Comparison of ENCODE assay signal across 38 cellular contexts in the genomic region with DNA sequence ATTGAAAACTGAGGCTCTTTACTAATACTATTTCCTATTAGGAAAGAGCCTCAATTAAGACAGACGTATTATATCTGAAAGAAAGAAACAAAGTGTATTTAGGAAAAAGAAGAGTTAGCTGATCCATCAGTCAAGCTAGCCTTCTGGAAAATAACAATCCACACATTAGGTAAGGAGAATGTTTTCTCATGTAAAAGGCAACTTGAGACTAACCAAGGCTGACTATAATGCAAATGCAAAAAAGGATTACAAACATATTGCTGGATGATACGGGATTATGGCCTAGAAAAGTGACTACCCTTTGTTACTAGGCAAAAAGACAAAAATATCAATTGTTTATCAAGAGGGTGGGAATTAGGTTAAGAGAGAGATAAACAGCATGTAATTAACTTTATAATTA.
"Had no signal": no experiment of that assay in that cellular context is flagged by ENCODE, and none has a peak within 500 bp of the region (broad histone marks: within the 10 kb centered on the region; RNA-seq: fewer than 3 reads in every experiment).

No MANE protein-coding gene starts in this region.

- H3K9me3 ChIP-seq: adrenal gland, body of pancreas, breast epithelium, colonic mucosa, esophagus muscularis mucosa, gastrocnemius medialis, heart right ventricle had no signal

- H3K27ac ChIP-seq: adrenal gland, body of pancreas, breast epithelium, cardiac muscle cell, colonic mucosa, esophagus muscularis mucosa, foreskin keratinocyte, gastrocnemius medialis, heart right ventricle, hepatocyte, WERI-Rb-1 had no signal

- H3K36me3 ChIP-seq: adrenal gland, breast epithelium, cardiac muscle cell, colonic mucosa, esophagus muscularis mucosa, gastrocnemius medialis, heart right ventricle, WERI-Rb-1 had no signal

- H3K4me3 ChIP-seq: adrenal gland, body of pancreas, breast epithelium, cardiac muscle cell, colonic mucosa, esophagus muscularis mucosa, gastrocnemius medialis, heart right ventricle, hepatocyte had no signal

- H3K27me3 Mint-ChIP-seq: activated CD4-positive, alpha-beta memory T cell treated with anti-CD3 and anti-CD28 coated beads for 36 hours; activated CD4-positive, alpha-beta T cell treated with anti-CD3 and anti-CD28 coated beads for 36 hours; activated CD4-positive, alpha-beta T cell treated with anti-CD3 and anti-CD28 coated beads, Interleukin-2, amount 10 ng/mL, durations not matched to agents 24 days and 14 days; activated CD8-positive, alpha-beta memory T cell treated with anti-CD3 and anti-CD28 coated beads, Interleukin-2, amount 10 ng/mL, durations not matched to agents 7 days and 5 days; activated naive CD4-positive, alpha-beta T cell treated with anti-CD3 and anti-CD28 coated beads, Interleukin-2, amount 50 U/mL, for 24 hours; activated naive CD8-positive, alpha-beta T cell treated with anti-CD3 and anti-CD28 coated beads for 36 hours; activated naive CD8-positive, alpha-beta T cell treated with anti-CD3 and anti-CD28 coated beads, Interleukin-2, amount 50 U/mL, for 24 hours; T-helper 17 cell had no signal

- H3K4me1 Mint-ChIP-seq: activated CD4-positive, alpha-beta T cell treated with anti-CD3 and anti-CD28 coated beads for 36 hours; activated CD4-positive, alpha-beta T cell treated with anti-CD3 and anti-CD28 coated beads, Interleukin-2, amount 10 ng/mL, durations not matched to agents 24 days and 14 days; activated CD8-positive, alpha-beta memory T cell treated with anti-CD3 and anti-CD28 coated beads, Interleukin-2, amount 10 ng/mL, durations not matched to agents 7 days and 5 days; activated naive CD4-positive, alpha-beta T cell treated with anti-CD3 and anti-CD28 coated beads, Interleukin-2, amount 50 U/mL, for 24 hours; activated naive CD8-positive, alpha-beta T cell treated with anti-CD3 and anti-CD28 coated beads for 36 hours; activated naive CD8-positive, alpha-beta T cell treated with anti-CD3 and anti-CD28 coated beads, Interleukin-2, amount 50 U/mL, for 24 hours; T-helper 17 cell had no signal

- H3K4me1 ChIP-seq: adrenal gland, body of pancreas, breast epithelium, colonic mucosa, esophagus muscularis mucosa, foreskin keratinocyte, gastrocnemius medialis, heart right ventricle had no signal

- H3K36me3 Mint-ChIP-seq: activated CD4-positive, alpha-beta memory T cell treated with anti-CD3 and anti-CD28 coated beads for 36 hours; activated CD8-positive, alpha-beta memory T cell treated with anti-CD3 and anti-CD28 coated beads, Interleukin-2, amount 10 ng/mL, durations not matched to agents 7 days and 5 days; activated naive CD4-positive, alpha-beta T cell treated with anti-CD3 and anti-CD28 coated beads, Interleukin-2, amount 50 U/mL, for 24 hours; activated naive CD8-positive, alpha-beta T cell treated with anti-CD3 and anti-CD28 coated beads for 36 hours had no signal

- ATAC-seq: activated CD4-positive, alpha-beta T cell treated with anti-CD3 and anti-CD28 coated beads for 36 hours; activated CD8-positive, alpha-beta memory T cell treated with anti-CD3 and anti-CD28 coated beads, Interleukin-2, amount 10 ng/mL, durations not matched to agents 7 days and 5 days; activated CD8-positive, alpha-beta T cell treated with anti-CD3 and anti-CD28 coated beads, Interleukin-2, amount 10 ng/mL, durations not matched to agents 7 days and 5 days; activated naive CD8-positive, alpha-beta T cell treated with anti-CD3 and anti-CD28 coated beads, Interleukin-2, amount 50 U/mL, for 24 hours; body of pancreas; foreskin keratinocyte; gastrocnemius medialis; heart right ventricle; T-helper 17 cell had no signal

- DNase-seq: activated CD4-positive, alpha-beta memory T cell treated with anti-CD3 and anti-CD28 coated beads for 36 hours; activated CD4-positive, alpha-beta T cell treated with anti-CD3 and anti-CD28 coated beads for 36 hours; activated CD4-positive, alpha-beta T cell treated with anti-CD3 and anti-CD28 coated beads, Interleukin-2, amount 10 ng/mL, durations not matched to agents 24 days and 14 days; activated CD4-positive, CD25-positive, alpha-beta regulatory T cell; activated CD4-positive, CD25-positive, alpha-beta regulatory T cell treated with anti-CD3 and anti-CD28 coated beads, Interleukin-2, amount 50 U/mL, for 72 hours; activated CD8-positive, alpha-beta memory T cell treated with anti-CD3 and anti-CD28 coated beads, Interleukin-2, amount 10 ng/mL, durations not matched to agents 7 days and 5 days; activated CD8-positive, alpha-beta memory T cell treated with anti-CD3 and anti-CD28 coated beads, Interleukin-2, amount 50 U/mL, for 4 hours; activated CD8-positive, alpha-beta T cell treated with anti-CD3 and anti-CD28 coated beads, Interleukin-2, amount 10 ng/mL, durations not matched to agents 7 days and 5 days; activated effector memory CD4-positive, alpha-beta T cell treated with anti-CD3 and anti-CD28 coated beads, Interleukin-2, amount 50 U/mL, for 16 hours; activated naive CD4-positive, alpha-beta T cell treated with anti-CD3 and anti-CD28 coated beads for 36 hours; activated naive CD8-positive, alpha-beta T cell treated with anti-CD3 and anti-CD28 coated beads for 36 hours; activated naive CD8-positive, alpha-beta T cell treated with anti-CD3 and anti-CD28 coated beads, Interleukin-2, amount 50 U/mL, for 24 hours; activated T-cell treated with anti-CD3 and anti-CD28 coated beads, Interleukin-2, amount 50 U/mL, for 1 hour; activated T-cell treated with anti-CD3 and anti-CD28 coated beads, Interleukin-2, amount 50 U/mL, for 48 hours; adrenal gland; amygdala; aorta; body of pancreas; central memory CD4-positive, alpha-beta T cell; cerebellar nuclear complex; colonic mucosa; effector memory CD4-positive, alpha-beta T cell; erythroblast; foreskin keratinocyte; gastrocnemius medialis; glutamatergic neuron; heart right ventricle; T-helper 17 cell; T1000; WERI-Rb-1 had no signal

- H3K4me3 Mint-ChIP-seq: activated CD4-positive, alpha-beta memory T cell treated with anti-CD3 and anti-CD28 coated beads for 36 hours; activated CD4-positive, alpha-beta T cell treated with anti-CD3 and anti-CD28 coated beads for 36 hours; activated CD4-positive, alpha-beta T cell treated with anti-CD3 and anti-CD28 coated beads, Interleukin-2, amount 10 ng/mL, durations not matched to agents 24 days and 14 days; activated CD8-positive, alpha-beta memory T cell treated with anti-CD3 and anti-CD28 coated beads, Interleukin-2, amount 10 ng/mL, durations not matched to agents 7 days and 5 days; activated CD8-positive, alpha-beta T cell treated with anti-CD3 and anti-CD28 coated beads, Interleukin-2, amount 10 ng/mL, durations not matched to agents 7 days and 5 days; activated naive CD4-positive, alpha-beta T cell treated with anti-CD3 and anti-CD28 coated beads for 36 hours; activated naive CD4-positive, alpha-beta T cell treated with anti-CD3 and anti-CD28 coated beads, Interleukin-2, amount 50 U/mL, for 24 hours; activated naive CD8-positive, alpha-beta T cell treated with anti-CD3 and anti-CD28 coated beads for 36 hours; activated naive CD8-positive, alpha-beta T cell treated with anti-CD3 and anti-CD28 coated beads, Interleukin-2, amount 50 U/mL, for 24 hours; activated T-helper 1 cell treated with anti-CD3 and anti-CD28 coated beads, Interleukin-12 subunit alpha, Interleukin-12 subunit beta, Interleukin-2, Interleukin-4 antibody, amounts not matched to agents 30 ng/mL and 10 ng/mL and 1 ng/mL, durations not matched to agents 14 hours and 24 hours and 36 hours; T-helper 17 cell; T-helper 2 cell treated with Interferon-gamma antibody and Interleukin-4, amounts not matched to agents 5 μg/mL and 100 μg/mL, for 36 hours had no signal

- H3K27ac Mint-ChIP-seq: activated CD4-positive, alpha-beta memory T cell treated with anti-CD3 and anti-CD28 coated beads for 36 hours; activated CD4-positive, alpha-beta T cell treated with anti-CD3 and anti-CD28 coated beads for 36 hours; activated CD4-positive, alpha-beta T cell treated with anti-CD3 and anti-CD28 coated beads, Interleukin-2, amount 10 ng/mL, durations not matched to agents 24 days and 14 days; activated CD8-positive, alpha-beta memory T cell treated with anti-CD3 and anti-CD28 coated beads, Interleukin-2, amount 10 ng/mL, durations not matched to agents 7 days and 5 days; activated CD8-positive, alpha-beta T cell treated with anti-CD3 and anti-CD28 coated beads, Interleukin-2, amount 10 ng/mL, durations not matched to agents 7 days and 5 days; activated naive CD4-positive, alpha-beta T cell treated with anti-CD3 and anti-CD28 coated beads for 36 hours; activated naive CD4-positive, alpha-beta T cell treated with anti-CD3 and anti-CD28 coated beads, Interleukin-2, amount 50 U/mL, for 24 hours; activated naive CD8-positive, alpha-beta T cell treated with anti-CD3 and anti-CD28 coated beads for 36 hours; activated naive CD8-positive, alpha-beta T cell treated with anti-CD3 and anti-CD28 coated beads, Interleukin-2, amount 50 U/mL, for 24 hours; activated T-helper 1 cell treated with anti-CD3 and anti-CD28 coated beads, Interleukin-12 subunit alpha, Interleukin-12 subunit beta, Interleukin-2, Interleukin-4 antibody, amounts not matched to agents 30 ng/mL and 10 ng/mL and 1 ng/mL, durations not matched to agents 14 hours and 24 hours and 36 hours; activated T-helper 2 cell treated with anti-CD3 and anti-CD28 coated beads, Interferon-gamma antibody, Interleukin-2, Interleukin-4, amounts not matched to agents 10 μg/mL and 5 μg/mL and 100 μg/mL, durations not matched to agents 14 hours and 24 hours and 36 hours; T-helper 17 cell; T-helper 2 cell treated with Interferon-gamma antibody and Interleukin-4, amounts not matched to agents 5 μg/mL and 100 μg/mL, for 36 hours had no signal

- H3K27me3 ChIP-seq: adrenal gland, body of pancreas, breast epithelium, cardiac muscle cell, colonic mucosa, esophagus muscularis mucosa, foreskin keratinocyte, gastrocnemius medialis, heart right ventricle, hepatocyte had no signal

- H3K9me3 Mint-ChIP-seq: activated CD4-positive, alpha-beta memory T cell treated with anti-CD3 and anti-CD28 coated beads for 36 hours; activated CD4-positive, alpha-beta T cell treated with anti-CD3 and anti-CD28 coated beads, Interleukin-2, amount 10 ng/mL, durations not matched to agents 24 days and 14 days; activated naive CD8-positive, alpha-beta T cell treated with anti-CD3 and anti-CD28 coated beads for 36 hours; activated naive CD8-positive, alpha-beta T cell treated with anti-CD3 and anti-CD28 coated beads, Interleukin-2, amount 50 U/mL, for 24 hours; activated T-helper 1 cell treated with anti-CD3 and anti-CD28 coated beads, Interleukin-12 subunit alpha, Interleukin-12 subunit beta, Interleukin-2, Interleukin-4 antibody, amounts not matched to agents 30 ng/mL and 10 ng/mL and 1 ng/mL, durations not matched to agents 14 hours and 24 hours and 36 hours; activated T-helper 2 cell treated with anti-CD3 and anti-CD28 coated beads, Interferon-gamma antibody, Interleukin-2, Interleukin-4, amounts not matched to agents 10 μg/mL and 5 μg/mL and 100 μg/mL, durations not matched to agents 14 hours and 24 hours and 36 hours; T-helper 2 cell treated with Interferon-gamma antibody and Interleukin-4, amounts not matched to agents 5 μg/mL and 100 μg/mL, for 36 hours had no signal
